In genomic region chr21:44466996-44467858, GRCh38 we compare ENCODE assay signal across 1 cellular context.
TF ChIP-seq lines count a peak whose summit lies in the region.

No MANE protein-coding gene starts in this region.

TF ChIP-seq in H1, 55 proteins besides CTCF, POLR2A, EP300 and RAD21:
- TF ChIP-seq HDAC2 (IDR thresholded peaks at IDR 0.05; ENCODE audit: borderline replicate concordance in 1 of 2, low read depth in 2 of 2, low read length in 2 of 2) (no peak), MAX (IDR thresholded peaks at IDR 0.05) (no peak), NANOG (IDR thresholded peaks at IDR 0.05; ENCODE audit: insufficient read depth, low read depth, low read length, poor library complexity, severe bottlenecking) (no peak), RFX5 (IDR thresholded peaks at IDR 0.05; ENCODE audit: borderline replicate concordance, low read depth, low read length) (no peak), EZH2 (IDR thresholded peaks at IDR 0.05; ENCODE audit: low read depth, low read length, severe bottlenecking) (no peak), BCL11A (IDR thresholded peaks at IDR 0.05; ENCODE audit: low read depth in 2 of 2, low read length in 2 of 2) (no peak), BRCA1 (IDR thresholded peaks at IDR 0.05; ENCODE audit: low read depth, low read length) (no peak), RBBP5 (IDR thresholded peaks at IDR 0.05; ENCODE audit: borderline replicate concordance, low read depth, low read length) (no peak), TCF12 (IDR thresholded peaks at IDR 0.05; ENCODE audit: low read depth, low read length) (no peak), SIN3A (conservative IDR thresholded peaks at IDR 0.05 in 1 of 2, IDR thresholded peaks at IDR 0.05 in 1 of 2; ENCODE audit: low read depth in 1 of 2, low read length in 2 of 2) (no peak), ATF3 (IDR thresholded peaks at IDR 0.05; ENCODE audit: insufficient read depth, low read depth, low read length) (no peak), ASH2L (IDR thresholded peaks at IDR 0.05; ENCODE audit: low read length) (no peak), TEAD4 (IDR thresholded peaks at IDR 0.05; ENCODE audit: low read depth, low read length) (no peak), TBP (IDR thresholded peaks at IDR 0.05; ENCODE audit: low read depth, low read length) (no peak), BACH1 (IDR thresholded peaks at IDR 0.05; ENCODE audit: low read length) (no peak), GTF2F1 (IDR thresholded peaks at IDR 0.05; ENCODE audit: borderline replicate concordance, low read depth, low read length) (no peak), JUN (IDR thresholded peaks at IDR 0.05; ENCODE audit: low read depth, low read length) (no peak), POU5F1 (IDR thresholded peaks at IDR 0.05; ENCODE audit: low read depth, low read length) (no peak), YY1 (IDR thresholded peaks at IDR 0.05; ENCODE audit: low read depth, low read length) (no peak), KDM5A (IDR thresholded peaks at IDR 0.05; ENCODE audit: low read length) (no peak)
